In genomic region chr5:149455889-149456409, GRCh38 we compare ENCODE assay signal across 9 cellular contexts.
A peak's percentile ranks its signal among the peaks of the same experiment; 100 is the strongest.
DNase-seq lines count a peak whose midpoint lies in the region; ATAC-seq and TF ChIP-seq lines count a peak whose summit lies in the region.
"Had no signal": no experiment of that assay in that cellular context is flagged by ENCODE, and none has a peak within 500 bp of the region (broad histone marks: within the 10 kb centered on the region; RNA-seq: fewer than 3 reads in every experiment).

No MANE protein-coding gene starts in this region.

- H3K9me3 ChIP-seq in thoracic aorta = no peaks in the 10 kb centered on the region

- H3K27ac ChIP-seq in thoracic aorta = peak overlapping the region; percentile 89 to 91

- H3K4me3 ChIP-seq in thoracic aorta = no peak overlapping the region

- peak; percentile 92 for DNase-seq in LHCN-M2 (ENCODE audit: low read depth)
- DNase-seq in astrocyte of the hippocampus (ENCODE audit: low read depth, low spot score) = peak; percentile 54
- DNase-seq in kidney tubule cell (ENCODE audit: low spot score) = peak; percentile 80
- no peak for DNase-seq in thoracic aorta (ENCODE audit: low spot score)
- no peak for DNase-seq in HEK293T (ENCODE audit: extremely low spot score)
- no peak for DNase-seq in ecto neural progenitor cell (ENCODE audit: low spot score)
- DNase-seq in SIG-M5 (lab: John Stamatoyannopoulos, UW) = no peak
- DNase-seq: activated CD8-positive, alpha-beta memory T cell treated with anti-CD3 and anti-CD28 coated beads, Interleukin-2, amount 50 U/mL, for 48 hours had no signal

- H3K36me3 ChIP-seq in thoracic aorta = no peaks in the 10 kb centered on the region

- TF ChIP-seq CTCF in thoracic aorta (IDR thresholded peaks at IDR 0.05) = no peak

- CTCF ChIA-PET in HEK293T (lab: Yijun Ruan, JAX) = interaction anchor here (0.9 to 1.0 kb wide), 2 partner anchors 11 to 107 kb away, joined by 3 read pairs; no protein-coding TSS in a partner anchor

- POLR2A ChIA-PET in HEK293T (lab: Yijun Ruan, JAX) = interaction anchor here (0.6 to 1.2 kb wide), 3 partner anchors 10 to 95 kb away, joined by 3 read pairs; partner anchors contain the start of gene CSNK1A1

- ATAC-seq in thoracic aorta (ENCODE audit: insufficient number of reproducible peaks, low FRiP score, low read depth) (no peak), GM18519 (IDR thresholded peaks at IDR 0.05; ENCODE audit: low FRiP score, unreplicated experiment) (no peak)

- no peaks in the 10 kb centered on the region for H3K27me3 ChIP-seq in thoracic aorta (replicated peaks; ENCODE audit: insufficient read depth)

- peaks cover 34 to 53% of the 10 kb centered on the region in 2 donors for H3K4me1 ChIP-seq in thoracic aorta (ENCODE audit: control insufficient read depth in 1 of 2, low read depth in 2 of 2)

TF ChIP-seq in HEK293T, 16 proteins besides CTCF, POLR2A, EP300 and RAD21:
- TF ChIP-seq FOXA1 (IDR thresholded peaks at IDR 0.05) (no peak), SP1 (IDR thresholded peaks at IDR 0.05) (no peak), ELF4 (IDR thresholded peaks at IDR 0.05) (no peak), HDGF (IDR thresholded peaks at IDR 0.05; ENCODE audit: borderline replicate concordance) (no peak), SUZ12 (IDR thresholded peaks at IDR 0.05) (no peak), BHLHE40 (IDR thresholded peaks at IDR 0.05; ENCODE audit: borderline replicate concordance) (no peak), FOXM1 (IDR thresholded peaks at IDR 0.05; ENCODE audit: borderline replicate concordance) (no peak), NFRKB (IDR thresholded peaks at IDR 0.05) (no peak), CTBP1 (IDR thresholded peaks at IDR 0.05; ENCODE audit: borderline replicate concordance) (no peak), TARDBP (IDR thresholded peaks at IDR 0.05) (no peak), LEF1 (IDR thresholded peaks at IDR 0.05; ENCODE audit: borderline replicate concordance) (no peak), ZNF384 (IDR thresholded peaks at IDR 0.05) (no peak), L3MBTL2 (conservative IDR thresholded peaks at IDR 0.05) (no peak), ARNT (IDR thresholded peaks at IDR 0.05) (no peak), FOXK2 (IDR thresholded peaks at IDR 0.05) (no peak)
- TF ChIP-seq, protein P1, sequence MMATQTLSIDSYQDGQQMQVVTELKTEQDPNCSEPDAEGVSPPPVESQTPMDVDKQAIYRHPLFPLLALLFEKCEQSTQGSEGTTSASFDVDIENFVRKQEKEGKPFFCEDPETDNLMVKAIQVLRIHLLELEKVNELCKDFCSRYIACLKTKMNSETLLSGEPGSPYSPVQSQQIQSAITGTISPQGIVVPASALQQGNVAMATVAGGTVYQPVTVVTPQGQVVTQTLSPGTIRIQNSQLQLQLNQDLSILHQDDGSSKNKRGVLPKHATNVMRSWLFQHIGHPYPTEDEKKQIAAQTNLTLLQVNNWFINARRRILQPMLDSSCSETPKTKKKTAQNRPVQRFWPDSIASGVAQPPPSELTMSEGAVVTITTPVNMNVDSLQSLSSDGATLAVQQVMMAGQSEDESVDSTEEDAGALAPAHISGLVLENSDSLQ (IDR thresholded peaks at IDR 0.05) = no peak

Comparison
In these comparisons a context has a peak if more than half of its experiments do, and no peak if none do; other contexts are left out.
1. DNase-seq: peak in LHCN-M2 (single experiment), astrocyte of the hippocampus (single experiment) and kidney tubule cell (single experiment); none in thoracic aorta (single experiment), HEK293T (single experiment), ecto neural progenitor cell (single experiment) and SIG-M5 (single experiment).